Comparison of ENCODE assay signal across 18 cellular contexts in genomic region chr9:80605793-80606192, GRCh38.
DNase-seq lines count a peak whose midpoint lies in the region; ATAC-seq, FAIRE-seq and TF ChIP-seq lines count a peak whose summit lies in the region.
"Had no signal": no experiment of that assay in that cellular context is flagged by ENCODE, and none has a peak within 500 bp of the region (broad histone marks: within the 10 kb centered on the region; RNA-seq: fewer than 3 reads in every experiment).

No MANE protein-coding gene starts in this region.

- H3K9me3 ChIP-seq in astrocyte (ENCODE audit: insufficient read depth, low read depth, low read length) (no peaks in the 10 kb centered on the region), mesenchymal stem cell (ENCODE audit: control insufficient read depth, low read length) (no peaks in the 10 kb centered on the region)
- H3K9me3 ChIP-seq: BLaER1, Caco-2, Peyer's patch, SJCRH30 had no signal

- H3K4ac ChIP-seq in mesenchymal stem cell (ENCODE audit: low read depth in 1 of 2, low read length in 2 of 2) = no peak overlapping the region

- no peak overlapping the region for H3K18ac ChIP-seq in mesenchymal stem cell (ENCODE audit: low read depth in 1 of 2, low read length in 2 of 2)

- no peak overlapping the region for H3K4me3 Mint-ChIP-seq in astrocyte (ENCODE audit: unreplicated experiment)
- no peak overlapping the region for H3K4me3 Mint-ChIP-seq in stimulated activated naive CD8-positive, alpha-beta T cell treated with anti-CD3 and anti-CD28 coated beads, Interleukin-15, amount 100 ng/mL, for 72 hours
- H3K4me3 Mint-ChIP-seq: CD4-positive, alpha-beta T cell had no signal

- no peak for ATAC-seq in stimulated activated naive CD8-positive, alpha-beta T cell treated with anti-CD3 and anti-CD28 coated beads, Interleukin-15, amount 100 ng/mL, for 72 hours
- no peak for ATAC-seq in HG03045 (IDR thresholded peaks at IDR 0.05; ENCODE audit: unreplicated experiment)

- no peaks in the 10 kb centered on the region for H3K79me2 ChIP-seq in astrocyte (ENCODE audit: insufficient read depth, low read length)

- H3K36me3 Mint-ChIP-seq in astrocyte (ENCODE audit: low read depth, unreplicated experiment) = no peaks in the 10 kb centered on the region

- no peak overlapping the region for H3K4me2 ChIP-seq in astrocyte (ENCODE audit: low read length)
- no peak overlapping the region for H3K4me2 ChIP-seq in mesenchymal stem cell (ENCODE audit: low read length, poor library complexity, severe bottlenecking)
- H3K4me2 ChIP-seq: BLaER1 had no signal

- H4K8ac ChIP-seq in mesenchymal stem cell (ENCODE audit: low read length) = no peak overlapping the region

- no peak overlapping the region for H3K14ac ChIP-seq in mesenchymal stem cell (ENCODE audit: low read length in 2 of 2)

- H3K27me3 Mint-ChIP-seq in astrocyte (ENCODE audit: low read depth, unreplicated experiment) = no peaks in the 10 kb centered on the region
- no peaks in the 10 kb centered on the region for H3K27me3 Mint-ChIP-seq in stimulated activated naive CD8-positive, alpha-beta T cell treated with anti-CD3 and anti-CD28 coated beads, Interleukin-15, amount 100 ng/mL, for 72 hours
- H3K27me3 Mint-ChIP-seq: CD4-positive, alpha-beta T cell had no signal

- H3K4me1 ChIP-seq in astrocyte (ENCODE audit: insufficient read depth, low read length) (no peaks in the 10 kb centered on the region), mesenchymal stem cell (ENCODE audit: control insufficient read depth, insufficient read depth, low read depth, low read length) (no peaks in the 10 kb centered on the region)
- H3K4me1 ChIP-seq: BLaER1, Caco-2, Peyer's patch, SJCRH30 had no signal

- H4K20me1 ChIP-seq in astrocyte (ENCODE audit: insufficient read depth, low read length) = no peaks in the 10 kb centered on the region
- H4K20me1 ChIP-seq: BLaER1 had no signal

- no peak overlapping the region for H3K23ac ChIP-seq in mesenchymal stem cell (ENCODE audit: low read length in 2 of 2)

- H2BK12ac ChIP-seq in mesenchymal stem cell (ENCODE audit: low read length in 2 of 2) = no peak overlapping the region

- no peak for FAIRE-seq in astrocyte (lab: Jason Lieb, UNC)
- FAIRE-seq: GM19239 had no signal

- peak overlapping the region; percentile 18 for H3K27ac Mint-ChIP-seq in astrocyte (ENCODE audit: unreplicated experiment)
- no peak overlapping the region for H3K27ac Mint-ChIP-seq in stimulated activated naive CD8-positive, alpha-beta T cell treated with anti-CD3 and anti-CD28 coated beads, Interleukin-15, amount 100 ng/mL, for 72 hours
- H3K27ac Mint-ChIP-seq: CD4-positive, alpha-beta T cell had no signal

- no peak overlapping the region for H2AK5ac ChIP-seq in mesenchymal stem cell (ENCODE audit: low read length, severe bottlenecking)

- TF ChIP-seq CTCF in astrocyte (IDR thresholded peaks at IDR 0.05; ENCODE audit: insufficient read depth, low read depth, low read length) = no peak

- H2AFZ ChIP-seq in astrocyte (ENCODE audit: low read depth, low read length) (no peak overlapping the region), mesenchymal stem cell (ENCODE audit: low read depth, low read length) (no peak overlapping the region)

- H2BK5ac ChIP-seq in mesenchymal stem cell (ENCODE audit: low read depth, low read length, poor library complexity, severe bottlenecking) = no peak overlapping the region

- H3K27ac ChIP-seq in astrocyte (ENCODE audit: low read depth, low read length) (no peak overlapping the region), mesenchymal stem cell (ENCODE audit: low read length, poor library complexity, severe bottlenecking) (no peak overlapping the region)
- H3K27ac ChIP-seq: 22Rv1, BLaER1, Peyer's patch, SJCRH30 had no signal

- peaks cover 8% of the 10 kb centered on the region for H3K4me1 Mint-ChIP-seq in astrocyte (ENCODE audit: low read depth, unreplicated experiment)
- no peaks in the 10 kb centered on the region for H3K4me1 Mint-ChIP-seq in stimulated activated naive CD8-positive, alpha-beta T cell treated with anti-CD3 and anti-CD28 coated beads, Interleukin-15, amount 100 ng/mL, for 72 hours

- H3K36me3 ChIP-seq in astrocyte (ENCODE audit: insufficient read depth, low read length) = no peaks in the 10 kb centered on the region
- H3K36me3 ChIP-seq in mesenchymal stem cell (ENCODE audit: control insufficient read depth in 1 of 2, insufficient read depth in 2 of 2, low read depth in 1 of 2, low read length in 2 of 2) = no peaks in the 10 kb centered on the region
- H3K36me3 ChIP-seq: BLaER1, Peyer's patch, SJCRH30 had no signal

- 14% methylated on average over 1 of the region's 3 CpGs for WGBS in mesenchymal stem cell

- no peak overlapping the region for H3K4me3 ChIP-seq in astrocyte (ENCODE audit: insufficient read depth, low read depth, low read length)
- H3K4me3 ChIP-seq in mesenchymal stem cell (ENCODE audit: insufficient read depth in 1 of 2, low read depth in 1 of 2, low read length in 2 of 2) = no peak overlapping the region
- H3K4me3 ChIP-seq: BLaER1, Peyer's patch, SJCRH30 had no signal

- no peaks in the 10 kb centered on the region for H3K79me1 ChIP-seq in mesenchymal stem cell (replicated peaks; ENCODE audit: low read length, poor library complexity, severe bottlenecking)

- no peak overlapping the region for H4K91ac ChIP-seq in mesenchymal stem cell (ENCODE audit: low read length)

- DNase-seq in DMS153 (lab: John Stamatoyannopoulos, UW) = peak; percentile 12
- DNase-seq in DMS153 treated with DMSO at 0.1 percent for 48 hours (lab: John Stamatoyannopoulos, UW; ENCODE audit: unreplicated experiment) = no peak
- peak; percentile 69 for DNase-seq in astrocyte (ENCODE audit: low read depth)
- peak; percentile 22 for DNase-seq in mesenchymal stem cell
- no peak for DNase-seq in stimulated activated naive CD8-positive, alpha-beta T cell treated with anti-CD3 and anti-CD28 coated beads, Interleukin-15, amount 100 ng/mL, for 72 hours
- DNase-seq in ureter (ENCODE audit: low spot score) = no peak
- DNase-seq in iPS-NIHi7 (ENCODE audit: extremely low spot score) = no peak
- DNase-seq: Caco-2; CD4-positive, alpha-beta T cell; GDM1; KG1; NCI-H524 treated with DMSO at 0.1 percent for 48 hours; Peyer's patch had no signal

- no peaks in the 10 kb centered on the region for H3K9me3 Mint-ChIP-seq in astrocyte (ENCODE audit: unreplicated experiment)
- H3K9me3 Mint-ChIP-seq in stimulated activated naive CD8-positive, alpha-beta T cell treated with anti-CD3 and anti-CD28 coated beads, Interleukin-15, amount 100 ng/mL, for 72 hours = peaks cover 0 to 7% of the 10 kb centered on the region in 2 donors
- H3K9me3 Mint-ChIP-seq: CD4-positive, alpha-beta T cell had no signal

- no peak overlapping the region for H3K9ac ChIP-seq in astrocyte (ENCODE audit: low read length)
- H3K9ac ChIP-seq in mesenchymal stem cell (ENCODE audit: low read length) = no peak overlapping the region
- H3K9ac ChIP-seq: BLaER1 had no signal

- H3K27me3 ChIP-seq in astrocyte (ENCODE audit: insufficient read depth, low read length) = no peaks in the 10 kb centered on the region
- no peaks in the 10 kb centered on the region for H3K27me3 ChIP-seq in mesenchymal stem cell (ENCODE audit: control insufficient read depth in 1 of 2, insufficient read depth in 1 of 2, low read length in 2 of 2)
- H3K27me3 ChIP-seq: BLaER1, Peyer's patch, SJCRH30 had no signal

- no peak overlapping the region for H2BK15ac ChIP-seq in mesenchymal stem cell (ENCODE audit: low read depth, poor library complexity, severe bottlenecking)

- H2BK120ac ChIP-seq in mesenchymal stem cell (ENCODE audit: low read depth, low read length) = no peak overlapping the region

Comparison
In these comparisons a context has a peak if more than half of its experiments do, and no peak if none do; other contexts are left out.
1. DNase-seq: peak in DMS153 (single experiment), astrocyte (single experiment) and mesenchymal stem cell (single experiment); none in DMS153 treated with DMSO at 0.1 percent for 48 hours (single experiment), stimulated activated naive CD8-positive, alpha-beta T cell treated with anti-CD3 and anti-CD28 coated beads, Interleukin-15, amount 100 ng/mL, for 72 hours (0 of 2), ureter (single experiment) and iPS-NIHi7 (single experiment).